ENCODE assay signal across 11 cellular contexts in genomic region chr17:65850486-65850885, GRCh38.
DNase-seq lines count a peak whose midpoint lies in the region; ATAC-seq and TF ChIP-seq lines count a peak whose summit lies in the region.
"Had no signal": no experiment of that assay in that cellular context is flagged by ENCODE, and none has a peak within 500 bp of the region (broad histone marks: within the 10 kb centered on the region; RNA-seq: fewer than 3 reads in every experiment).

No MANE protein-coding gene starts in this region.

- H3K27ac ChIP-seq in IMR-90 (ENCODE audit: insufficient read depth, low read length) (no peak overlapping the region), smooth muscle cell (ENCODE audit: low read depth) (no peak overlapping the region), WERI-Rb-1 (no peak overlapping the region), GM23338 (ENCODE audit: low read depth) (no peak overlapping the region)

- H3K4me3 Mint-ChIP-seq in GM23338 = no peak overlapping the region
- H3K4me3 Mint-ChIP-seq: CD4-positive, alpha-beta memory T cell; IgD-negative memory B cell had no signal

- ATAC-seq in GM18520 (IDR thresholded peaks at IDR 0.05; ENCODE audit: unreplicated experiment) = peak; percentile 88
- no peak for ATAC-seq in IMR-90 (ENCODE audit: low read depth)
- no peak for ATAC-seq in GM19328 (IDR thresholded peaks at IDR 0.05; ENCODE audit: unreplicated experiment)
- ATAC-seq in GM23338 = no peak

- H3K4me3 ChIP-seq in IMR-90 (ENCODE audit: insufficient read depth, low read depth, low read length) = no peak overlapping the region
- no peak overlapping the region for H3K4me3 ChIP-seq in epithelial cell of esophagus (ENCODE audit: low read length)
- H3K4me3 ChIP-seq in smooth muscle cell = no peak overlapping the region
- no peak overlapping the region for H3K4me3 ChIP-seq in WERI-Rb-1 (ENCODE audit: low read depth, low read length)
- H3K4me3 ChIP-seq in GM23338 = no peak overlapping the region

- WGBS in IMR-90 (ENCODE audit: extremely low coverage in 2 of 2, insufficient read length in 1 of 2), 2 experiments = 82% methylated on average over 2 of the region's 2 CpGs; no CpG with 5 or more reads in 1 of the 2 experiments
- WGBS in smooth muscle cell (ENCODE audit: low lambda C conversion rate) = 98% methylated on average over 2 of the region's 2 CpGs

- H4K91ac ChIP-seq in IMR-90 (ENCODE audit: insufficient read depth, low read depth, low read length) = no peak overlapping the region

- H3K56ac ChIP-seq in IMR-90 (ENCODE audit: extremely low read depth, insufficient read depth, low read length) = no peak overlapping the region

- TF ChIP-seq RAD21 in IMR-90 (IDR thresholded peaks at IDR 0.05; ENCODE audit: low read length) = no peak

- no peak overlapping the region for H4K8ac ChIP-seq in IMR-90 (ENCODE audit: low read depth in 2 of 2, low read length in 2 of 2)

- H3K36me3 ChIP-seq in IMR-90 (ENCODE audit: control insufficient read depth, insufficient read depth, low read length) (no peaks in the 10 kb centered on the region), smooth muscle cell (ENCODE audit: low read depth) (no peaks in the 10 kb centered on the region), WERI-Rb-1 (no peaks in the 10 kb centered on the region), GM23338 (ENCODE audit: insufficient read depth) (no peaks in the 10 kb centered on the region)

- H3K79me1 ChIP-seq in IMR-90 (ENCODE audit: low read depth in 1 of 2, low read length in 2 of 2) = no peaks in the 10 kb centered on the region

- no peaks in the 10 kb centered on the region; the same call in 2 of the 3 replicates for H3K9me3 Mint-ChIP-seq in GM23338
- H3K9me3 Mint-ChIP-seq: CD4-positive, alpha-beta memory T cell had no signal

- H4K20me1 ChIP-seq in IMR-90 (ENCODE audit: insufficient read depth, low read length) (no peaks in the 10 kb centered on the region), smooth muscle cell (ENCODE audit: low read depth) (no peaks in the 10 kb centered on the region), GM23338 (replicated peaks; ENCODE audit: insufficient read depth) (no peaks in the 10 kb centered on the region)

- no peaks in the 10 kb centered on the region for H3K9me1 ChIP-seq in IMR-90 (ENCODE audit: insufficient read depth, low read length)

- no peak overlapping the region for H2AK9ac ChIP-seq in IMR-90 (replicated peaks; ENCODE audit: low read depth, low read length, poor library complexity)

- intact Hi-C loops in IMR-90 (cut with micrococcal nuclease) = no loop called here

- no peak overlapping the region for H2BK120ac ChIP-seq in IMR-90 (ENCODE audit: low read depth, low read length)

- no peak overlapping the region for H3K14ac ChIP-seq in IMR-90 (replicated peaks; ENCODE audit: low read depth, low read length)

- TF ChIP-seq CTCF in IMR-90 (conservative IDR thresholded peaks at IDR 0.05; ENCODE audit: low read depth, low read length) = no peak
- TF ChIP-seq CTCF in epithelial cell of esophagus (IDR thresholded peaks at IDR 0.05; ENCODE audit: insufficient read depth, low read depth, low read length, missing control alignments) = no peak
- no peak for TF ChIP-seq CTCF in smooth muscle cell (IDR thresholded peaks at IDR 0.05; ENCODE audit: borderline replicate concordance, insufficient read depth, poor library complexity, severe bottlenecking)
- no peak for TF ChIP-seq CTCF in WERI-Rb-1 (IDR thresholded peaks at IDR 0.05; ENCODE audit: low read depth, low read length)
- no peak for TF ChIP-seq CTCF in GM23338 (conservative IDR thresholded peaks at IDR 0.05; ENCODE audit: low read depth in 2 of 2)

- POLR2A ChIA-PET in IMR-90 (lab: Charles Lee; ENCODE audit: unreplicated experiment) = no interaction called here

- dilution Hi-C loops in IMR-90 (cut with HindIII; ENCODE audit: low sequenced_read_pairs, unreplicated experiment) = no loop called here

- H4K5ac ChIP-seq in IMR-90 (ENCODE audit: low read depth, low read length) = no peak overlapping the region

- H2AFZ ChIP-seq in IMR-90 (replicated peaks; ENCODE audit: low read length, poor library complexity) (no peak overlapping the region), smooth muscle cell (ENCODE audit: low read depth) (no peak overlapping the region), GM23338 (no peak overlapping the region)

- H3K36me3 Mint-ChIP-seq in GM23338 (ENCODE audit: low read depth) = no peaks in the 10 kb centered on the region
- H3K36me3 Mint-ChIP-seq: CD4-positive, alpha-beta memory T cell; IgD-negative memory B cell had no signal

- no peaks in the 10 kb centered on the region for H3K27me3 ChIP-seq in IMR-90 (ENCODE audit: control insufficient read depth, insufficient read depth, low read length)
- H3K27me3 ChIP-seq in smooth muscle cell (ENCODE audit: low read depth) = no peaks in the 10 kb centered on the region
- H3K27me3 ChIP-seq in WERI-Rb-1 (ENCODE audit: insufficient read depth, low read depth, severe bottlenecking) = no peaks in the 10 kb centered on the region
- H3K27me3 ChIP-seq in GM23338 (ENCODE audit: insufficient read depth) = no peaks in the 10 kb centered on the region

- H3K23ac ChIP-seq in IMR-90 (ENCODE audit: low read depth, low read length) = no peak overlapping the region

- no peak overlapping the region for H2BK15ac ChIP-seq in IMR-90 (ENCODE audit: low read depth, low read length)

- in situ Hi-C loops in IMR-90 (cut with MboI; ENCODE audit: low sequenced_read_pairs) = no loop called here

- H3K9ac ChIP-seq in IMR-90 (ENCODE audit: low read depth, low read length) = no peak overlapping the region
- H3K9ac ChIP-seq in smooth muscle cell (ENCODE audit: low read depth) = no peak overlapping the region

- TF ChIP-seq POLR2A in IMR-90 (IDR thresholded peaks at IDR 0.05; ENCODE audit: low read depth, low read length) = no peak

- CTCF ChIA-PET in IMR-90 (lab: Yijun Ruan, JAX) = no interaction called here

- H2BK5ac ChIP-seq in IMR-90 (ENCODE audit: low read depth, low read length, poor library complexity, severe bottlenecking) = no peak overlapping the region

- H3F3A ChIP-seq in smooth muscle cell (ENCODE audit: low read depth) (no peaks in the 10 kb centered on the region), GM23338 (replicated peaks; ENCODE audit: low read depth) (no peaks in the 10 kb centered on the region)

- no peaks in the 10 kb centered on the region for H3K9me3 ChIP-seq in IMR-90 (ENCODE audit: control insufficient read depth, insufficient read depth, low read length)
- no peaks in the 10 kb centered on the region for H3K9me3 ChIP-seq in smooth muscle cell (replicated peaks; ENCODE audit: low read depth)
- H3K9me3 ChIP-seq in WERI-Rb-1 (ENCODE audit: severe bottlenecking) = no peaks in the 10 kb centered on the region

- no peak overlapping the region for H2AK5ac ChIP-seq in IMR-90 (ENCODE audit: low read depth, low read length)

- H3K18ac ChIP-seq in IMR-90 (ENCODE audit: low read depth, low read length) = no peak overlapping the region

- no peaks in the 10 kb centered on the region for H3K4me1 ChIP-seq in IMR-90 (ENCODE audit: control insufficient read depth, insufficient read depth, low read length)
- no peaks in the 10 kb centered on the region for H3K4me1 ChIP-seq in smooth muscle cell (ENCODE audit: low read depth)
- H3K4me1 ChIP-seq in GM23338 (ENCODE audit: insufficient read depth) = no peaks in the 10 kb centered on the region

- peaks cover 4% of the 10 kb centered on the region; the same call in 1 of the 2 replicates for H3K9me2 ChIP-seq in GM23338 (ENCODE audit: insufficient read depth)

- BruUV-seq in IMR-90 (replicated peaks; lab: Mats Ljungman, UMichigan) = no TSS peak

- no peak overlapping the region for H2BK20ac ChIP-seq in IMR-90 (ENCODE audit: low read depth, low read length)

- H3K4me1 Mint-ChIP-seq in GM23338 = peaks cover 4% of the 10 kb centered on the region; the same call in 2 of the 3 replicates
- H3K4me1 Mint-ChIP-seq: CD4-positive, alpha-beta memory T cell; IgD-negative memory B cell had no signal

- H3K27ac Mint-ChIP-seq in GM23338 = no peak overlapping the region
- H3K27ac Mint-ChIP-seq: CD4-positive, alpha-beta memory T cell; IgD-negative memory B cell had no signal

- DNase-seq in A172 (ENCODE audit: low spot score) (peak; percentile 17), IMR-90 (peak; percentile 29), epithelial cell of esophagus (ENCODE audit: low read depth) (peak; percentile 91), smooth muscle cell (lab: John Stamatoyannopoulos, UW; ENCODE audit: unreplicated experiment) (no peak), WERI-Rb-1 (no peak), GM23338 (ENCODE audit: low spot score) (no peak)
- DNase-seq: CD4-positive, alpha-beta memory T cell; Right ventricle myocardium superior had no signal

- H3K4me2 ChIP-seq in IMR-90 (ENCODE audit: low read depth, low read length) = no peak overlapping the region
- H3K4me2 ChIP-seq in smooth muscle cell = no peak overlapping the region
- H3K4me2 ChIP-seq in GM23338 = no peak overlapping the region

- no peak overlapping the region for H3K4ac ChIP-seq in IMR-90 (ENCODE audit: low read depth, low read length)

- H3K79me2 ChIP-seq in smooth muscle cell (ENCODE audit: low read depth) = no peaks in the 10 kb centered on the region
- no peaks in the 10 kb centered on the region for H3K79me2 ChIP-seq in GM23338 (replicated peaks; ENCODE audit: insufficient read depth)

- no peaks in the 10 kb centered on the region for H3K27me3 Mint-ChIP-seq in GM23338 (ENCODE audit: insufficient read depth, low read depth, poor library complexity)
- H3K27me3 Mint-ChIP-seq: IgD-negative memory B cell had no signal

TF ChIP-seq in IMR-90, 13 proteins besides CTCF, POLR2A, EP300 and RAD21 (continues in another document):
- TF ChIP-seq FOS (IDR thresholded peaks at IDR 0.05; ENCODE audit: low read depth, low read length) (no peak), BHLHE40 (IDR thresholded peaks at IDR 0.05; ENCODE audit: low read depth, low read length) (no peak), CHD1 (IDR thresholded peaks at IDR 0.05; ENCODE audit: low read depth, low read length) (no peak), CEBPB (IDR thresholded peaks at IDR 0.05; ENCODE audit: low read depth, low read length) (no peak), MXI1 (IDR thresholded peaks at IDR 0.05; ENCODE audit: borderline replicate concordance, low read depth, low read length) (no peak)

Comparison
In these comparisons a context has a peak if more than half of its experiments do, and no peak if none do; other contexts are left out.
1. DNase-seq: peak in A172 (single experiment), IMR-90 (single experiment) and epithelial cell of esophagus (single experiment); none in smooth muscle cell (single experiment), WERI-Rb-1 (single experiment) and GM23338 (single experiment).